10 cellular contexts compared by ENCODE assay signal in the genomic region with DNA sequence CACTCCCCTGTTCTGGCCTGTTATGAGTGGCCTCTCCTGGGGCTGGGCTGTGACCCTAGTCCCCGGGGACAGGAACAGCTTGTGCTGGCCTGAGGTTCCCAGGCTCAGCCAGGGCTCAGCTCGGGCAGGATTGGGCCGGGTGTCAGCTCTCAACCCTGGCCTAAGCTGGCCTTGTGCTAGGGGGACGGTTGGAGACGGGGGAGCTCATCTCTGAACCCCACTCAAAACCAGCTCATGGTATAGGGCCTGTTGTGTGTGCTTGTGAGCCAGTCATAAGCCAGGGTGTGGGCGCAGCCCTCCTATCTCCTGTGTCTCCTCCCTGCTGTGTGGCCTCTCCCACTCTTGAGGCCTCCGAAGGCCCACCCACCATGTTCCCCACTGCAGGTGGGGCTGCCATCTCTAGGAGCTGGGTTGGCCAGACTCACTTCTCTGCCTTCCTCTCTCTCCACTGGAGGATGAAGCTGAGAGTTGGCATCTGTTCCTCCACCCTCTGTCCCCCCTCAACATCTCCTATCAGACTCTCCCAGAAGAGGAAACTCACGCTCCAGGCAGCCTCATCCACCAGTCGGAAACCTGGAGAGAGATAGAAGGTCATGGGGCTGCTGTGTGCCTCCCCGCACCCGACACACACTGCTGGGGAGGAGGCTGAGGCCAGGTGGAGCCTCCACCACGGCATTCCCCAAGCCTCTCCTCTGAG. TPM values are rescaled to one million over a fixed set of nuclear protein-coding genes. Genes with fewer than 3 reads are reported as not detected.
DNase-seq lines count a peak whose midpoint lies in the region; ATAC-seq, FAIRE-seq and TF ChIP-seq lines count a peak whose summit lies in the region.
"Had no signal": no experiment of that assay in that cellular context is flagged by ENCODE, and none has a peak within 500 bp of the region (broad histone marks: within the 10 kb centered on the region; RNA-seq: fewer than 3 reads in every experiment).

No MANE protein-coding gene starts in this region.

- peak overlapping the region; percentile 47; the same call in 2 of the 3 replicates for H2BK15ac ChIP-seq in IMR-90 (ENCODE audit: low read depth, low read length)

- no peak for FAIRE-seq in GM12891 (lab: Jason Lieb, UNC)

- H3K18ac ChIP-seq in IMR-90 (ENCODE audit: low read depth, low read length), result peak overlapping the region; percentile 65; the same call in 1 of the 2 replicates

- H2BK20ac ChIP-seq in IMR-90 (ENCODE audit: low read depth, low read length), result peak overlapping the region; percentile 67

- H2AK9ac ChIP-seq in IMR-90 (replicated peaks; ENCODE audit: low read depth, low read length, poor library complexity), result peak overlapping the region; percentile 96

- TF ChIP-seq POLR2A in IMR-90 (IDR thresholded peaks at IDR 0.05; ENCODE audit: low read depth, low read length) (no peak), suprapubic skin (IDR thresholded peaks at IDR 0.05) (no peak), GM12891 (IDR thresholded peaks at IDR 0.05; ENCODE audit: low read depth, low read length) (no peak)

- H4K20me1 ChIP-seq in IMR-90 (ENCODE audit: insufficient read depth, low read length), result peaks cover 2% of the 10 kb centered on the region; the same call in 1 of the 2 replicates

- TF ChIP-seq CTCF in IMR-90 (conservative IDR thresholded peaks at IDR 0.05; ENCODE audit: low read depth, low read length), result no peak
- no peak for TF ChIP-seq CTCF in suprapubic skin (IDR thresholded peaks at IDR 0.05)
- TF ChIP-seq CTCF in omental fat pad (IDR thresholded peaks at IDR 0.05), result no peak

- H3K4ac ChIP-seq in IMR-90 (ENCODE audit: low read depth, low read length), result peak overlapping the region; percentile 76

- no CpG with 5 or more reads among the region's 12 CpGs for WGBS in IMR-90 (ENCODE audit: extremely low coverage in 2 of 2, insufficient read length in 1 of 2), 2 experiments
- WGBS in suprapubic skin, result 67% methylated on average over 4 of the region's 12 CpGs

- H2BK5ac ChIP-seq in IMR-90 (ENCODE audit: low read depth, low read length, poor library complexity, severe bottlenecking), result peak overlapping the region; percentile 92

- H3K79me1 ChIP-seq in IMR-90 (ENCODE audit: low read depth in 1 of 2, low read length in 2 of 2), result peaks cover 19 to 62% of the 10 kb centered on the region in 2 experiments

- ATAC-seq in IMR-90 (ENCODE audit: low read depth), result no peak
- ATAC-seq in GM18868 (IDR thresholded peaks at IDR 0.05; ENCODE audit: unreplicated experiment), result no peak
- ATAC-seq in HG02623 (IDR thresholded peaks at IDR 0.05; ENCODE audit: unreplicated experiment), result no peak
- no peak for ATAC-seq in omental fat pad (ENCODE audit: low FRiP score)
- ATAC-seq: stimulated activated naive CD8-positive, alpha-beta T cell treated with anti-CD3 and anti-CD28 coated beads, Interleukin-15, Interleukin-2, amounts not matched to agents 100 U/mL and 50 U/mL, for 24 hours had no signal

- H4K91ac ChIP-seq in IMR-90 (ENCODE audit: insufficient read depth, low read depth, low read length), result peak overlapping the region; percentile 87

- H3K4me2 ChIP-seq in IMR-90 (ENCODE audit: low read depth, low read length), result peak overlapping the region; percentile 90

- BruUV-seq in IMR-90 (replicated peaks; lab: Mats Ljungman, UMichigan), result no TSS peak

- H2AK5ac ChIP-seq in IMR-90 (ENCODE audit: low read depth, low read length), result peak overlapping the region; percentile 41

- POLR2A ChIA-PET in IMR-90 (lab: Charles Lee; ENCODE audit: unreplicated experiment), result interaction anchor here (1.2 kb wide), 1 partner anchor 166 kb away, joined by 3 read pairs; the partner anchor contains the start of genes ISG20L2 and METTL25B

- H3K27ac ChIP-seq in IMR-90 (ENCODE audit: insufficient read depth, low read length) (peak overlapping the region; percentile 46), cingulate gyrus (ENCODE audit: low read depth, low read length) (peak overlapping the region; percentile 88), suprapubic skin (peak overlapping the region; percentile 86)

- in situ Hi-C loops in IMR-90 (cut with MboI; ENCODE audit: low sequenced_read_pairs), result loop anchor here (5.0 kb wide), 1 partner anchor 32 kb away; no protein-coding TSS in a partner anchor

- intact Hi-C loops in IMR-90 (cut with micrococcal nuclease), result no loop called here

- peak overlapping the region; percentile 62 to 68 for H4K8ac ChIP-seq in IMR-90 (ENCODE audit: low read depth in 2 of 2, low read length in 2 of 2)

- no peak for TF ChIP-seq EP300 in suprapubic skin (IDR thresholded peaks at IDR 0.05)

- peak overlapping the region; percentile 70 for H2AFZ ChIP-seq in IMR-90 (replicated peaks; ENCODE audit: low read length, poor library complexity)

- no peaks in the 10 kb centered on the region for H3K9me3 ChIP-seq in IMR-90 (ENCODE audit: control insufficient read depth, insufficient read depth, low read length)
- no peaks in the 10 kb centered on the region for H3K9me3 ChIP-seq in suprapubic skin

- peak overlapping the region; percentile 88 for H2BK120ac ChIP-seq in IMR-90 (ENCODE audit: low read depth, low read length)

- H3K9ac ChIP-seq in IMR-90 (ENCODE audit: low read depth, low read length), result peak overlapping the region; percentile 77; the same call in 1 of the 2 replicates

- H3K23ac ChIP-seq in IMR-90 (ENCODE audit: low read depth, low read length), result peak overlapping the region; percentile 26

- H3K9me1 ChIP-seq in IMR-90 (ENCODE audit: insufficient read depth, low read length), result peaks cover 24% of the 10 kb centered on the region

- H3K56ac ChIP-seq in IMR-90 (ENCODE audit: extremely low read depth, insufficient read depth, low read length), result peak overlapping the region; percentile 21; the same call in 1 of the 2 replicates

- TF ChIP-seq RAD21 in IMR-90 (IDR thresholded peaks at IDR 0.05; ENCODE audit: low read length), result no peak

- H3K27me3 ChIP-seq in IMR-90 (ENCODE audit: control insufficient read depth, insufficient read depth, low read length), result no peaks in the 10 kb centered on the region; the same call in 1 of the 2 replicates
- peaks cover 16% of the 10 kb centered on the region for H3K27me3 ChIP-seq in suprapubic skin

- H3K14ac ChIP-seq in IMR-90 (replicated peaks; ENCODE audit: low read depth, low read length), result peak overlapping the region; percentile 74

- H3K36me3 ChIP-seq in IMR-90 (ENCODE audit: control insufficient read depth, insufficient read depth, low read length) (no peaks in the 10 kb centered on the region), suprapubic skin (no peaks in the 10 kb centered on the region)

- peak overlapping the region; percentile 59 for H4K5ac ChIP-seq in IMR-90 (ENCODE audit: low read depth, low read length)

- CTCF ChIA-PET in IMR-90 (lab: Yijun Ruan, JAX), result no interaction called here

- DNase-seq in IMR-90 (peak; percentile 30), left kidney (ENCODE audit: low read depth, low spot score) (peak; percentile 47), suprapubic skin (ENCODE audit: low spot score in 2 of 2) (no peak), omental fat pad (ENCODE audit: low spot score) (no peak), GM12891 (ENCODE audit: insufficient read length, low spot score) (no peak)
- DNase-seq: DND-41; stimulated activated naive CD8-positive, alpha-beta T cell treated with anti-CD3 and anti-CD28 coated beads, Interleukin-15, Interleukin-2, amounts not matched to agents 100 U/mL and 50 U/mL, for 24 hours had no signal

- dilution Hi-C loops in IMR-90 (cut with HindIII; ENCODE audit: low sequenced_read_pairs, unreplicated experiment), result no loop called here

- H3K4me3 ChIP-seq in IMR-90 (ENCODE audit: insufficient read depth, low read depth, low read length) (no peak overlapping the region), suprapubic skin (peak overlapping the region; percentile 46)

- peaks cover 38% of the 10 kb centered on the region for H3K4me1 ChIP-seq in IMR-90 (ENCODE audit: control insufficient read depth, insufficient read depth, low read length)
- peaks cover 35% of the 10 kb centered on the region for H3K4me1 ChIP-seq in suprapubic skin

TF ChIP-seq in IMR-90, 13 proteins besides CTCF, POLR2A, EP300 and RAD21 (continues in another document):
- TF ChIP-seq MAFK (IDR thresholded peaks at IDR 0.05; ENCODE audit: low read depth, low read length) (no peak), RCOR1 (IDR thresholded peaks at IDR 0.05; ENCODE audit: insufficient replicate concordance, low read length) (no peak), NFE2L2 (IDR thresholded peaks at IDR 0.05; ENCODE audit: low read depth, low read length) (no peak)

TF ChIP-seq in GM12891, 5 proteins besides CTCF, POLR2A, EP300 and RAD21 (continues in another document):
- no peak for TF ChIP-seq PAX5 (IDR thresholded peaks at IDR 0.05; ENCODE audit: insufficient read depth, low read length, severe bottlenecking)
- TF ChIP-seq TAF1 (IDR thresholded peaks at IDR 0.05; ENCODE audit: low read depth, low read length), result no peak
- no peak for TF ChIP-seq POU2F2 (IDR thresholded peaks at IDR 0.05; ENCODE audit: low read depth, low read length)

RNA-seq across cellular contexts. Expression of gene PEAR1, which starts 1.3 kb away (rescaled TPM):
- total RNA-seq in IMR-90 (2012; rRNA removed), result 2.0 and 2.8 TPM in 2 replicates
- 44.4 and 52.1 TPM in 2 replicates for polyA plus RNA-seq in IMR-90 (2012; rRNA removed)
- polyA plus RNA-seq in IMR-90 (2012; cell fraction: cytosol; rRNA removed), result 21.9 and 40.2 TPM in 2 replicates
- 199 and 366 TPM in 2 replicates for polyA plus RNA-seq in IMR-90 (2012; cell fraction: nucleus; rRNA removed; ENCODE audit: low replicate concordance)
- 1 to 10 TPM; 2.4 to 5.7 (median 3.8) TPM for total RNA-seq in suprapubic skin
- 10 to 100 TPM in 2 of 4 donors, 1 to 10 TPM in 2; 5.4 to 29.5 (median 9.0) TPM for total RNA-seq in omental fat pad
- polyA plus RNA-seq in GM12891 (2012; ENCODE audit: low read depth, missing spikeins), result not detected

RNA-seq across cellular contexts. Expression of gene LRRC71, which starts 25.6 kb away (rescaled TPM):
- total RNA-seq in IMR-90 (2012; rRNA removed) (not detected in 2 replicates), suprapubic skin (not detected), omental fat pad (not detected)
- 0.47 and 0.50 TPM in 2 replicates for polyA plus RNA-seq in IMR-90 (2012; rRNA removed)
- 0.07 TPM in 1 of 2 replicates, not detected in the other for polyA plus RNA-seq in IMR-90 (2012; cell fraction: cytosol; rRNA removed)
- polyA plus RNA-seq in IMR-90 (2012; cell fraction: nucleus; rRNA removed; ENCODE audit: low replicate concordance), result 2.9 and 4.0 TPM in 2 replicates
- polyA plus RNA-seq in GM12891 (2012; ENCODE audit: low read depth, missing spikeins), result not detected

RNA-seq across cellular contexts. Expression of gene NTRK1, which starts 34.2 kb away (rescaled TPM):
- total RNA-seq in IMR-90 (2012; rRNA removed) (not detected in 2 replicates), suprapubic skin (under 1 TPM in 1 of 4 donors, not detected in 3; 0.32 TPM), omental fat pad (1 to 10 TPM; 1.3 to 6.3 (median 1.6) TPM)
- polyA plus RNA-seq in IMR-90 (2012; rRNA removed), result 0.03 TPM in 1 of 2 replicates, not detected in the other
- 0.02 TPM in 1 of 2 replicates, not detected in the other for polyA plus RNA-seq in IMR-90 (2012; cell fraction: cytosol; rRNA removed)
- polyA plus RNA-seq in IMR-90 (2012; cell fraction: nucleus; rRNA removed; ENCODE audit: low replicate concordance), result 0.07 and 0.11 TPM in 2 replicates
- not detected for polyA plus RNA-seq in GM12891 (2012; ENCODE audit: low read depth, missing spikeins)

RNA-seq across cellular contexts. Expression of gene INSRR, which starts 35.9 kb away (rescaled TPM):
- total RNA-seq in IMR-90 (2012; rRNA removed), result not detected in 2 replicates
- polyA plus RNA-seq in IMR-90 (2012; rRNA removed), result not detected in 2 replicates
- not detected in 2 replicates for polyA plus RNA-seq in IMR-90 (2012; cell fraction: cytosol; rRNA removed)
- not detected in 2 replicates for polyA plus RNA-seq in IMR-90 (2012; cell fraction: nucleus; rRNA removed; ENCODE audit: low replicate concordance)
- total RNA-seq in suprapubic skin, result not detected
- total RNA-seq in omental fat pad, result under 1 TPM in 3 of 4 donors, not detected in 1; 0.06 to 0.12 (median 0.09) TPM
- polyA plus RNA-seq in GM12891 (2012; ENCODE audit: low read depth, missing spikeins), result not detected

Comparison
In these comparisons a context has a peak if more than half of its experiments do, and no peak if none do; other contexts are left out.
1. DNase-seq: peak in IMR-90 (single experiment) and left kidney (single experiment); none in suprapubic skin (0 of 2), omental fat pad (single experiment) and GM12891 (single experiment).
2. Peak in every context shown above with its lines, with median percentiles within 50 percentile points of each other: H3K27ac ChIP-seq.